10 cellular contexts compared by ENCODE assay signal in genomic region chr6:164039954-164040375, GRCh38.
DNase-seq lines count a peak whose midpoint lies in the region; ATAC-seq lines count a peak whose summit lies in the region.
"Had no signal": no experiment of that assay in that cellular context is flagged by ENCODE, and none has a peak within 500 bp of the region (broad histone marks: within the 10 kb centered on the region; RNA-seq: fewer than 3 reads in every experiment).

No MANE protein-coding gene starts in this region.

- no CpG with 5 or more reads among the region's 19 CpGs for WGBS in mesendoderm (ENCODE audit: extremely low coverage, insufficient coverage, low lambda C conversion rate)

- H3K56ac ChIP-seq in mesendoderm (ENCODE audit: low read length): no peak overlapping the region

- intact Hi-C loops in left cardiac atrium (cut with DNase I): loop anchor here in 1 of 2 donors (2.0 kb wide), 1 partner anchor 23 kb away; no protein-coding TSS in a partner anchor

- no peak overlapping the region for H4K8ac ChIP-seq in mesendoderm (ENCODE audit: low read depth, low read length)

- H4K5ac ChIP-seq in mesendoderm (ENCODE audit: low read length): no peak overlapping the region

- H3K23ac ChIP-seq in mesendoderm (ENCODE audit: low read length): no peak overlapping the region

- no peak overlapping the region for H3K9ac ChIP-seq in mesendoderm (ENCODE audit: low read length)

- H3K79me1 ChIP-seq in mesendoderm (ENCODE audit: low read length): no peaks in the 10 kb centered on the region

- H2BK120ac ChIP-seq in mesendoderm (ENCODE audit: low read depth, low read length): no peak overlapping the region

- no peaks in the 10 kb centered on the region for H3K4me1 ChIP-seq in mesendoderm (ENCODE audit: control insufficient read depth, low read depth, low read length)
- H3K4me1 ChIP-seq: thyroid gland had no signal

- no peak overlapping the region for H3K27ac ChIP-seq in mesendoderm (ENCODE audit: low read depth, low read length)
- H3K27ac ChIP-seq: thyroid gland had no signal

- no peak overlapping the region for H3K4me3 ChIP-seq in mesendoderm (ENCODE audit: low read length)
- H3K4me3 ChIP-seq: thyroid gland had no signal

- H2BK5ac ChIP-seq in mesendoderm (ENCODE audit: low read length): no peak overlapping the region

- no peak overlapping the region for H2AK5ac ChIP-seq in mesendoderm (ENCODE audit: low read length)

- DNase-seq in activated CD8-positive, alpha-beta memory T cell treated with anti-CD3 and anti-CD28 coated beads, Interleukin-2, amount 50 U/mL, for 4 hours: peak; percentile 50
- DNase-seq in left cardiac atrium: peak; percentile 45
- peak; percentile 13 for DNase-seq in stimulated activated CD8-positive, alpha-beta memory T cell treated with anti-CD3 and anti-CD28 coated beads, Interleukin-12 subunit alpha, Interleukin-12 subunit beta, amount 100 ng/mL, for 4 hours (ENCODE audit: low read depth)
- DNase-seq in GF-D8 (lab: John Stamatoyannopoulos, UW): no peak
- no peak for DNase-seq in mesendoderm
- DNase-seq in inferior parietal cortex (ENCODE audit: extremely low spot score): no peak
- DNase-seq: NCI-H1092 had no signal

- H3K79me2 ChIP-seq in mesendoderm (ENCODE audit: control insufficient read depth, insufficient read depth, low read length): no peaks in the 10 kb centered on the region

- ATAC-seq in HG02571 (IDR thresholded peaks at IDR 0.05; ENCODE audit: unreplicated experiment) (peak; percentile 68), left cardiac atrium (peak; percentile 31 to 65), HG03095 (IDR thresholded peaks at IDR 0.05; ENCODE audit: unreplicated experiment) (no peak)

- H3K18ac ChIP-seq in mesendoderm (ENCODE audit: low read length): no peak overlapping the region

- H2BK15ac ChIP-seq in mesendoderm (replicated peaks; ENCODE audit: low read depth): no peak overlapping the region

- no peak overlapping the region for H3K4ac ChIP-seq in mesendoderm (ENCODE audit: low read depth, low read length)

- no peaks in the 10 kb centered on the region for H3K27me3 ChIP-seq in mesendoderm (ENCODE audit: insufficient read depth, low read length, poor library complexity)
- H3K27me3 ChIP-seq: thyroid gland had no signal

- H3K4me2 ChIP-seq in mesendoderm (ENCODE audit: low read length): no peak overlapping the region

- no peaks in the 10 kb centered on the region for H3K36me3 ChIP-seq in mesendoderm (ENCODE audit: control insufficient read depth, insufficient read depth, low read length)
- H3K36me3 ChIP-seq: thyroid gland had no signal

Comparison
In these comparisons a context has a peak if more than half of its experiments do, and no peak if none do; other contexts are left out.
1. DNase-seq: peak in activated CD8-positive, alpha-beta memory T cell treated with anti-CD3 and anti-CD28 coated beads, Interleukin-2, amount 50 U/mL, for 4 hours (single experiment), left cardiac atrium (single experiment) and stimulated activated CD8-positive, alpha-beta memory T cell treated with anti-CD3 and anti-CD28 coated beads, Interleukin-12 subunit alpha, Interleukin-12 subunit beta, amount 100 ng/mL, for 4 hours (single experiment); none in GF-D8 (single experiment), mesendoderm (single experiment) and inferior parietal cortex (single experiment).